22 cellular contexts compared by ENCODE assay signal in the genomic region with DNA sequence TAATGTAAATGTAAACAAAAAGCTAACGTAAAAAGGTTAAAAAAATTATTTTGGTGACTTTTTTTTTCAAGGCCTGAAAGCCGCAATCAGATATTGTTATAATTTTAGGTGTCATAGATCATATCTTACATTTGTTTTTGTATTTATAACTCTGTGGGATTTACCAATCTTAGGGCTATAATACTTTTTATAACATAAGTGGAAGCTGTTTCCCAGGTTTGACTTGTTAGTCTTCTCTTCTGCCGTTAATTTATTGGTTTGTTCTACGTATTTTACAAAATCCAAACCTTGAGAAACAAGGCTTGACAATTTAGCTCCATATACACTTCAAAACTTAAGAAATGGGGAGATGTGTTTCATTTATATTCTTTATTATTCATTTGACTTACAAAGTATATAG.
"Had no signal": no experiment of that assay in that cellular context is flagged by ENCODE, and none has a peak within 500 bp of the region (broad histone marks: within the 10 kb centered on the region; RNA-seq: fewer than 3 reads in every experiment).

No MANE protein-coding gene starts in this region.

- H3K4me3 ChIP-seq: esophagus muscularis mucosa, gastroesophageal sphincter, left ventricle myocardium inferior, neural progenitor cell, psoas muscle, right lobe of liver, suprapubic skin, thyroid gland, upper lobe of left lung had no signal

- H3K9me3 ChIP-seq: esophagus muscularis mucosa, gastroesophageal sphincter, left ventricle myocardium inferior, psoas muscle, right lobe of liver, suprapubic skin, thyroid gland, upper lobe of left lung had no signal

- H3K4me2 ChIP-seq: neural progenitor cell had no signal

- H3K9ac ChIP-seq: neural progenitor cell, parathyroid adenoma had no signal

- H3K27ac ChIP-seq: epithelial cell of prostate, esophagus muscularis mucosa, gastroesophageal sphincter, left ventricle myocardium inferior, neural progenitor cell, parathyroid adenoma, psoas muscle, right lobe of liver, suprapubic skin, thyroid gland, upper lobe of left lung had no signal

- H3K4me1 ChIP-seq: left ventricle myocardium inferior, neural progenitor cell, parathyroid adenoma, psoas muscle had no signal

- H3K79me2 ChIP-seq: parathyroid adenoma had no signal

- H3K27me3 ChIP-seq: neural progenitor cell, right lobe of liver, suprapubic skin, thyroid gland, upper lobe of left lung had no signal

- H2AFZ ChIP-seq: neural progenitor cell, parathyroid adenoma had no signal

- DNase-seq: central memory CD4-positive, alpha-beta T cell; effector memory CD4-positive, alpha-beta T cell; glutamatergic neuron; immature natural killer cell; left ventricle myocardium inferior; nucleus accumbens; psoas muscle; retina; right lobe of liver; stimulated activated CD4-positive, alpha-beta T cell treated with anti-CD3 and anti-CD28 coated beads, Interleukin-4, amount 100 ng/mL, for 1 hour; stimulated activated CD8-positive, alpha-beta memory T cell treated with anti-CD3 and anti-CD28 coated beads, Interleukin-4, amount 100 ng/mL, for 48 hours; stimulated activated naive CD8-positive, alpha-beta T cell treated with anti-CD3 and anti-CD28 coated beads, Interleukin-15, Interleukin-2, amounts not matched to agents 100 U/mL and 50 U/mL, for 24 hours; thyroid gland; upper lobe of left lung had no signal

- H3K36me3 ChIP-seq: esophagus muscularis mucosa, gastroesophageal sphincter, left ventricle myocardium inferior, neural progenitor cell, right lobe of liver, suprapubic skin, thyroid gland, upper lobe of left lung had no signal

- ATAC-seq: gastroesophageal sphincter; natural killer cell treated with Interleukin-12 subunit alpha and Interleukin-12 subunit beta and Interleukin-15 and Interleukin-18, amount 100 ng/mL, for 72 hours; psoas muscle; right lobe of liver; stimulated activated effector memory CD8-positive, alpha-beta T cell treated with anti-CD3 and anti-CD28 coated beads, Interleukin-12 subunit alpha, Interleukin-12 subunit beta, amount 100 ng/mL, for 72 hours; stimulated activated naive CD8-positive, alpha-beta T cell treated with anti-CD3 and anti-CD28 coated beads, Interleukin-15, Interleukin-2, amounts not matched to agents 100 U/mL and 50 U/mL, for 24 hours had no signal
